Comparison of ENCODE assay signal across 1 cellular context in the genomic region with DNA sequence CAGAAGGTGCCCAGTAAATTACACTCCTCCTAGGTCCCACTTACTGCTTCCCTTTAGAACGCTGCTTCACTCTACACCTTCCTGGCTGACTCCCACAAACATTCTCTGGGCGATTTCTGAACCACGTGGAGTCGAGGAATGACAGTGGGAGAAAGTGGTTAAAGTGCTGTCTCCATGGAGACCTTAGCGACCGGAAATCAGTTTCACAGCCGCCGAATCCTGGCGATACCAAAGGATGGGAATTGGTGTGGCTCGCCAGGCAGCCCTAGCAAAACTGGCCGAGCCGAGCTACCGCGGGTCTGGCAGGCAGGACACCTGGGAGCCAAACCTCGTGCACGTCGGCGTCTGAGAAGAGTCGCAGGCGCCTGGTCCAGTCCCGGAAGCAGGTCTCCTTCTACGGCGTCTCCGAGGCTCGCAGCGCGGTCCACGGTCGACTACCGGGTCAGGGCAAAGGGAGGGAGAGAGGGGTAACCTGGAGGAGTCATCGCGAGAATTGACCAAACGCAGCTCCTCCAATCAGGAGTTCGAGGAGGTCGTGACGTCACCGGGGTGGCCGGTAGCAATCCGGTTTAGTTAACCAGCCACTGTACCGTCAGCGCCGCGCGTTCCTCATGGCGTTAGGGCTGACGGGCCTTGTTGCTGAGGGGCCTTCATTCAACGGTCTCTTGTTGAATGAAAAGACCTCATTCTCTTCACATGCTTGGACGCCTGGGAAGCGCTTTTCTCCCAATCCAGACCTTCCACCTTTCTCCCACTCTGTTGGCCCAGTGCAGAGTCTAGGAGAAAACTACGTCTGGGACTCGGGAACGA.
TF ChIP-seq lines count a peak whose summit lies in the region.

TSS of gene THADA (minus strand) at position 436 of the 810 bp plus-strand sequence. CDS start 3,646 bp downstream, outside the sequence.

TF ChIP-seq in GM12878, 131 proteins besides CTCF, POLR2A, EP300 and RAD21 (continued from another document):
- TF ChIP-seq ZBTB11 (CRISPR knock-in tag; IDR thresholded peaks at IDR 0.05) (no peak), SMAD1 (IDR thresholded peaks at IDR 0.05; ENCODE audit: low read depth, partially characterized antibody) (no peak), EED (IDR thresholded peaks at IDR 0.05; ENCODE audit: low read depth) (no peak; the same call in 1 of the 2 replicates)
